8 cellular contexts compared by ENCODE assay signal in the genomic region with DNA sequence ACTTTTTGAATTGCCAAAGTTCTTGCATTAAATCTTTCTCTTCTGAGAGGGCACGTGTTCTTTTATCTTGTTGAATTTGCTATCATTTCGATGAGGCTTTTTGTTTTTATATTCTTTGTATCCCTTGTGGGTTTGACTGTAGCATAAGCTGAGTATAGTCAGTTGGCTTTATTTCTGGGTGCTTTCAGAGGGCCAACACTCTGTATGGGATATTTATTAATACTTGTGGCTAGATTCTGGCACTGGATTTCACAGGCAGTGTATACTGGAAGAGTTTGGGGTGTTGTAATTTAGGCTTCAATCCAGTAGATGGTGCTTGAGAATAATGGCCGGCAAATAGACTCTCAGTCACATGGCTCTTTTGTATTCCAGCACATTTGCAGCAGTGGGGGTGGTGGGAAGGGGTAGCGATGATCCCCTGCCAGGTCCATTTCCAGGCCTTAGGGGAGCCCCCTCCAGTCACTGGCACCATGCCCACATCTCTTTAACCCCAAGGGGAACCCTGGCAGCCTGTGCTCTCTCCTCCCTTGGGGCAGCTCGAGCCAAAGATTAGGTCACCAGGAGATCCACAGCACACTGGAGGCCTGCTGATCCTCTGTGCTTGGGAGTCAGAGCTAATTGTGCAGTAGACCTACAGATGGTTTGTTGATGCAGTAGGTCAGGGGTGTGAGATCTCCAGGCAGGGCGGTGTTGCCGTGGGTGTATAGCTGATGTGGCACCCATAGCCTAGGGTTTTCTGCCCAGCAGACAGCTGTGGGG.
DNase-seq lines count a peak whose midpoint lies in the region; ATAC-seq and TF ChIP-seq lines count a peak whose summit lies in the region.

No MANE protein-coding gene starts in this region.

- H3K9me3 Mint-ChIP-seq in stimulated activated naive CD8-positive, alpha-beta T cell treated with anti-CD3 and anti-CD28 coated beads, Interleukin-15, amount 100 ng/mL, for 72 hours = peaks cover 6 to 12% of the 10 kb centered on the region in 2 donors

- H3K27ac Mint-ChIP-seq in stimulated activated naive CD8-positive, alpha-beta T cell treated with anti-CD3 and anti-CD28 coated beads, Interleukin-15, amount 100 ng/mL, for 72 hours = peak overlapping the region in 1 of 2 donors; percentile 31

- no peak overlapping the region for H3K4me3 Mint-ChIP-seq in stimulated activated naive CD8-positive, alpha-beta T cell treated with anti-CD3 and anti-CD28 coated beads, Interleukin-15, amount 100 ng/mL, for 72 hours

- no peaks in the 10 kb centered on the region for H3K4me1 Mint-ChIP-seq in stimulated activated naive CD8-positive, alpha-beta T cell treated with anti-CD3 and anti-CD28 coated beads, Interleukin-15, amount 100 ng/mL, for 72 hours

- H3K27me3 ChIP-seq in breast epithelium (no peaks in the 10 kb centered on the region), liver (ENCODE audit: control insufficient read depth in 4 of 4, insufficient read depth in 4 of 4, low read length in 3 of 4) (no peaks in the 10 kb centered on the region)

- H3K4me3 ChIP-seq in breast epithelium = no peak overlapping the region
- H3K4me3 ChIP-seq in liver (ENCODE audit: low read depth in 1 of 3, low read length in 3 of 3) = no peak overlapping the region

- H3K9ac ChIP-seq in liver (ENCODE audit: low read depth in 1 of 2, low read length in 2 of 2) = no peak overlapping the region

- H3K9me3 ChIP-seq in breast epithelium (no peaks in the 10 kb centered on the region), liver (ENCODE audit: control insufficient read depth in 4 of 4, low read length in 3 of 4) (peaks cover 0 to 3% (median 0%) of the 10 kb centered on the region in 4 donors)

- TF ChIP-seq RAD21 in liver (IDR thresholded peaks at IDR 0.05) = peak; percentile 36 to 62

- H3K27ac ChIP-seq in breast epithelium (peak overlapping the region; percentile 60 to 88), liver (ENCODE audit: low read depth in 1 of 2, low read length in 2 of 2) (no peak overlapping the region)

- TF ChIP-seq CTCF in GM12872 (IDR thresholded peaks at IDR 0.05; ENCODE audit: insufficient read depth, low read depth, low read length) = peak; percentile 41; the same call in 2 of the 3 replicates
- TF ChIP-seq CTCF in breast epithelium (IDR thresholded peaks at IDR 0.05) = peak in 2 of 3 donors; percentile 18 to 23
- peak; percentile 26 for TF ChIP-seq CTCF in liver (IDR thresholded peaks at IDR 0.05; ENCODE audit: low read depth, low read length, missing input control)

- peak; percentile 33 for DNase-seq in NCI-H446 treated with DMSO at 0.1 percent for 48 hours (lab: John Stamatoyannopoulos, UW)
- DNase-seq in breast epithelium (ENCODE audit: low spot score in 2 of 2) = no peak
- no peak for DNase-seq in KG1 (lab: John Stamatoyannopoulos, UW)
- no peak for DNase-seq in NCI-H510A (lab: John Stamatoyannopoulos, UW)
- DNase-seq in stimulated activated naive CD8-positive, alpha-beta T cell treated with anti-CD3 and anti-CD28 coated beads, Interleukin-15, amount 100 ng/mL, for 72 hours = no peak

- intact Hi-C loops in breast epithelium (cut with DNase I; ENCODE audit: low total_unique reads) = no loop called here

- 71% methylated on average over 7 of the region's 7 CpGs for WGBS in liver

- no peak for TF ChIP-seq POLR2A in breast epithelium (IDR thresholded peaks at IDR 0.05)

- H3K36me3 ChIP-seq in breast epithelium (no peaks in the 10 kb centered on the region), liver (ENCODE audit: control insufficient read depth in 4 of 4, insufficient read depth in 3 of 4, low read depth in 1 of 4, low read length in 3 of 4) (no peaks in the 10 kb centered on the region)

- no peak for ATAC-seq in GM21390 (IDR thresholded peaks at IDR 0.05; ENCODE audit: unreplicated experiment)
- ATAC-seq in stimulated activated naive CD8-positive, alpha-beta T cell treated with anti-CD3 and anti-CD28 coated beads, Interleukin-15, amount 100 ng/mL, for 72 hours = no peak

- H3K27me3 Mint-ChIP-seq in stimulated activated naive CD8-positive, alpha-beta T cell treated with anti-CD3 and anti-CD28 coated beads, Interleukin-15, amount 100 ng/mL, for 72 hours = no peaks in the 10 kb centered on the region

- H3K4me1 ChIP-seq in breast epithelium = no peaks in the 10 kb centered on the region
- no peaks in the 10 kb centered on the region for H3K4me1 ChIP-seq in liver (ENCODE audit: control insufficient read depth in 4 of 4, insufficient read depth in 4 of 4, low read length in 3 of 4)

TF ChIP-seq in liver, 16 proteins besides CTCF, POLR2A, EP300 and RAD21:
- no peak for TF ChIP-seq GABPA (IDR thresholded peaks at IDR 0.05 in 1 of 2, conservative IDR thresholded peaks at IDR 0.05 in 1 of 2)
- TF ChIP-seq NR2F2 (IDR thresholded peaks at IDR 0.05) = no peak
- TF ChIP-seq FOXA2 (IDR thresholded peaks at IDR 0.05) = no peak
- TF ChIP-seq SP1 (IDR thresholded peaks at IDR 0.05) = no peak
- TF ChIP-seq, protein P1, sequence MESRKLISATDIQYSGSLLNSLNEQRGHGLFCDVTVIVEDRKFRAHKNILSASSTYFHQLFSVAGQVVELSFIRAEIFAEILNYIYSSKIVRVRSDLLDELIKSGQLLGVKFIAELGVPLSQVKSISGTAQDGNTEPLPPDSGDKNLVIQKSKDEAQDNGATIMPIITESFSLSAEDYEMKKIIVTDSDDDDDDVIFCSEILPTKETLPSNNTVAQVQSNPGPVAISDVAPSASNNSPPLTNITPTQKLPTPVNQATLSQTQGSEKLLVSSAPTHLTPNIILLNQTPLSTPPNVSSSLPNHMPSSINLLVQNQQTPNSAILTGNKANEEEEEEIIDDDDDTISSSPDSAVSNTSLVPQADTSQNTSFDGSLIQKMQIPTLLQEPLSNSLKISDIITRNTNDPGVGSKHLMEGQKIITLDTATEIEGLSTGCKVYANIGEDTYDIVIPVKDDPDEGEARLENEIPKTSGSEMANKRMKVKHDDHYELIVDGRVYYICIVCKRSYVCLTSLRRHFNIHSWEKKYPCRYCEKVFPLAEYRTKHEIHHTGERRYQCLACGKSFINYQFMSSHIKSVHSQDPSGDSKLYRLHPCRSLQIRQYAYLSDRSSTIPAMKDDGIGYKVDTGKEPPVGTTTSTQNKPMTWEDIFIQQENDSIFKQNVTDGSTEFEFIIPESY (IDR thresholded peaks at IDR 0.05) = no peak
- TF ChIP-seq FOXA1 (IDR thresholded peaks at IDR 0.05) = no peak
- no peak for TF ChIP-seq YY1 (IDR thresholded peaks at IDR 0.05)
- no peak for TF ChIP-seq RXRA (IDR thresholded peaks at IDR 0.05)
- no peak for TF ChIP-seq HNF4A (conservative IDR thresholded peaks at IDR 0.05)
- TF ChIP-seq, protein P2, sequence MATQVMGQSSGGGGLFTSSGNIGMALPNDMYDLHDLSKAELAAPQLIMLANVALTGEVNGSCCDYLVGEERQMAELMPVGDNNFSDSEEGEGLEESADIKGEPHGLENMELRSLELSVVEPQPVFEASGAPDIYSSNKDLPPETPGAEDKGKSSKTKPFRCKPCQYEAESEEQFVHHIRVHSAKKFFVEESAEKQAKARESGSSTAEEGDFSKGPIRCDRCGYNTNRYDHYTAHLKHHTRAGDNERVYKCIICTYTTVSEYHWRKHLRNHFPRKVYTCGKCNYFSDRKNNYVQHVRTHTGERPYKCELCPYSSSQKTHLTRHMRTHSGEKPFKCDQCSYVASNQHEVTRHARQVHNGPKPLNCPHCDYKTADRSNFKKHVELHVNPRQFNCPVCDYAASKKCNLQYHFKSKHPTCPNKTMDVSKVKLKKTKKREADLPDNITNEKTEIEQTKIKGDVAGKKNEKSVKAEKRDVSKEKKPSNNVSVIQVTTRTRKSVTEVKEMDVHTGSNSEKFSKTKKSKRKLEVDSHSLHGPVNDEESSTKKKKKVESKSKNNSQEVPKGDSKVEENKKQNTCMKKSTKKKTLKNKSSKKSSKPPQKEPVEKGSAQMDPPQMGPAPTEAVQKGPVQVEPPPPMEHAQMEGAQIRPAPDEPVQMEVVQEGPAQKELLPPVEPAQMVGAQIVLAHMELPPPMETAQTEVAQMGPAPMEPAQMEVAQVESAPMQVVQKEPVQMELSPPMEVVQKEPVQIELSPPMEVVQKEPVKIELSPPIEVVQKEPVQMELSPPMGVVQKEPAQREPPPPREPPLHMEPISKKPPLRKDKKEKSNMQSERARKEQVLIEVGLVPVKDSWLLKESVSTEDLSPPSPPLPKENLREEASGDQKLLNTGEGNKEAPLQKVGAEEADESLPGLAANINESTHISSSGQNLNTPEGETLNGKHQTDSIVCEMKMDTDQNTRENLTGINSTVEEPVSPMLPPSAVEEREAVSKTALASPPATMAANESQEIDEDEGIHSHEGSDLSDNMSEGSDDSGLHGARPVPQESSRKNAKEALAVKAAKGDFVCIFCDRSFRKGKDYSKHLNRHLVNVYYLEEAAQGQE (IDR thresholded peaks at IDR 0.05) = no peak
- TF ChIP-seq EGR1 (IDR thresholded peaks at IDR 0.05; ENCODE audit: low read depth in 2 of 2) = no peak
- no peak for TF ChIP-seq MAX (IDR thresholded peaks at IDR 0.05)
- TF ChIP-seq ATF3 (IDR thresholded peaks at IDR 0.05) = no peak

Comparison
In these comparisons a context has a peak if more than half of its experiments do, and no peak if none do; other contexts are left out.
1. H3K27ac ChIP-seq: peak in breast epithelium (2 of 2); none in liver (0 of 2).
2. Peak in every context shown above with its lines, with median percentiles within 50 percentile points of each other: CTCF ChIP-seq.